8 cellular contexts compared by ENCODE assay signal in the genomic region with DNA sequence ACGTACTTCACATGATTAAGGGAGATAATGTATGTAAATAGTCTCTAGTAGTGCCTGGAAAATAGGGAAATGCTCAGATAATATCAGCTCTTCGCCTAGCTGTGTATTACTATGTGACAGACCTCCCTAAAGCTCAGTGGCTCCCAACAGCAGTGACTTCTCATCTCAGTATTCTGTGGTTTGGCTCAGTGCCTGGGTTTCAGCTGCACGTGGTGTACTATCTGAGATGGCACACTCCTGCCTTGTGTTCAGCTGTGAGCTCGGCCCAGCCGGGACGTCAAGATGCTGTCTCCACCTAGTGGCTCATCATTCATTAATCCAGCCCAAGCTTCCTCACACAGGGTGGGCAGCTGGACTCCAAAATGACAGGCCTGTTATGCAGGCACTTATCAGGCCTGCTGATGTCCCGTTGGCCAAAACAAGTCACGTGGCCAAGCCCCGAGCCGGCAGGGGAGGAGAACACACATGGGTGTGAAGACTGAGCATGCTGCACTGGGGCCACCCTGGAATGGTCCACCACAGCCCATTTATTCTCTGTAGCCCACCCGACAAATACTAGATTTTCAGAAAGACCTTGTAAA. TPM values are rescaled to one million over a fixed set of nuclear protein-coding genes. Genes with fewer than 3 reads are reported as not detected.
A peak's percentile ranks its signal among the peaks of the same experiment; 100 is the strongest.
DNase-seq lines count a peak whose midpoint lies in the region; ATAC-seq and TF ChIP-seq lines count a peak whose summit lies in the region.

No MANE protein-coding gene starts in this region.

- no peak overlapping the region for H2AFZ ChIP-seq in OCI-LY7 (ENCODE audit: low read length)

- ATAC-seq in CD4-positive, CD25-positive, alpha-beta regulatory T cell (ENCODE audit: low read depth in 2 of 2) = peak; percentile 100
- peak; percentile 99 for ATAC-seq in GM19395 (IDR thresholded peaks at IDR 0.05; ENCODE audit: unreplicated experiment)
- peak; percentile 93 for ATAC-seq in HG03460 (IDR thresholded peaks at IDR 0.05; ENCODE audit: unreplicated experiment)
- ATAC-seq in naive thymus-derived CD8-positive, alpha-beta T cell = peak; percentile 99 to 100
- ATAC-seq in stimulated activated naive CD8-positive, alpha-beta T cell treated with anti-CD3 and anti-CD28 coated beads, Interleukin-15, Interleukin-2, amounts not matched to agents 100 U/mL and 50 U/mL, for 24 hours = peak; percentile 98

- peaks cover 65% of the 10 kb centered on the region for H3K36me3 ChIP-seq in CD4-positive, CD25-positive, alpha-beta regulatory T cell (ENCODE audit: control insufficient read depth, insufficient read depth, low read length)
- H3K36me3 ChIP-seq in OCI-LY7 (ENCODE audit: insufficient read depth, low read length) = peaks cover 99% of the 10 kb centered on the region

- intact Hi-C loops in OCI-LY7 (cut with micrococcal nuclease; ENCODE audit: unreplicated experiment) = loop anchor here (2.0 kb wide), 1 partner anchor 23 kb away; no protein-coding TSS in a partner anchor

- peaks cover 13% of the 10 kb centered on the region for H3K4me1 ChIP-seq in CD4-positive, CD25-positive, alpha-beta regulatory T cell (ENCODE audit: control insufficient read depth, insufficient read depth, low read length, poor library complexity, severe bottlenecking)
- H3K4me1 ChIP-seq in OCI-LY7 (ENCODE audit: insufficient read depth, low read length, poor library complexity, severe bottlenecking) = no peaks in the 10 kb centered on the region

- no peaks in the 10 kb centered on the region for H3K27me3 Mint-ChIP-seq in CD4-positive, CD25-positive, alpha-beta regulatory T cell
- no peaks in the 10 kb centered on the region for H3K27me3 Mint-ChIP-seq in naive thymus-derived CD8-positive, alpha-beta T cell

- H3K27ac ChIP-seq in CD4-positive, CD25-positive, alpha-beta regulatory T cell (ENCODE audit: insufficient read depth, low read length, poor library complexity, severe bottlenecking) = peak overlapping the region; percentile 45
- H3K27ac ChIP-seq in OCI-LY7 (ENCODE audit: low read depth, low read length, poor library complexity, severe bottlenecking) = no peak overlapping the region
- H3K27ac ChIP-seq in epithelial cell of prostate = peak overlapping the region; percentile 55

- no peaks in the 10 kb centered on the region for H3K27me3 ChIP-seq in CD4-positive, CD25-positive, alpha-beta regulatory T cell (ENCODE audit: control insufficient read depth, insufficient read depth, low read length)

- peaks cover 12 to 29% (median 20%) of the 10 kb centered on the region in 4 donors for H3K4me1 Mint-ChIP-seq in CD4-positive, CD25-positive, alpha-beta regulatory T cell
- H3K4me1 Mint-ChIP-seq in naive thymus-derived CD8-positive, alpha-beta T cell = peaks cover 19 to 21% (median 21%) of the 10 kb centered on the region in 4 donors

- H3K9me3 ChIP-seq in CD4-positive, CD25-positive, alpha-beta regulatory T cell (ENCODE audit: control insufficient read depth in 2 of 2, low read length in 2 of 2) = no peaks in the 10 kb centered on the region
- H3K9me3 ChIP-seq in OCI-LY7 (ENCODE audit: low read length) = no peaks in the 10 kb centered on the region

- peak; percentile 73 to 93 (median 88) for DNase-seq in CD4-positive, CD25-positive, alpha-beta regulatory T cell
- DNase-seq in OCI-LY7 (ENCODE audit: low spot score) (peak; percentile 48), epithelial cell of prostate (ENCODE audit: low read depth, low spot score) (peak; percentile 91)
- peak; percentile 89 for DNase-seq in activated CD8-positive, alpha-beta memory T cell treated with anti-CD3 and anti-CD28 coated beads, Interleukin-2, amount 50 U/mL, for 48 hours
- DNase-seq in naive thymus-derived CD8-positive, alpha-beta T cell = peak; percentile 60 to 94 (median 86)
- DNase-seq in stimulated activated naive CD8-positive, alpha-beta T cell treated with anti-CD3 and anti-CD28 coated beads, Interleukin-15, Interleukin-2, amounts not matched to agents 100 U/mL and 50 U/mL, for 24 hours = peak; percentile 85

- peak; percentile 60 for TF ChIP-seq CTCF in OCI-LY7 (conservative IDR thresholded peaks at IDR 0.05; ENCODE audit: low read length)

- H3K27ac Mint-ChIP-seq in CD4-positive, CD25-positive, alpha-beta regulatory T cell = peak overlapping the region; percentile 79 to 95 (median 79)
- H3K27ac Mint-ChIP-seq in naive thymus-derived CD8-positive, alpha-beta T cell = peak overlapping the region in 9 of 10 donors; percentile 9 to 92 (median 63)

- POLR2A ChIA-PET in OCI-LY7 (lab: Charles Lee) = interaction anchor here (0.8 to 1.1 kb wide), 3 partner anchors 9 to 24 kb away, joined by 3 read pairs; a partner anchor contains a TSS
- POLR2A ChIA-PET in naive thymus-derived CD8-positive, alpha-beta T cell (lab: Charles Lee) = interaction anchor here (1.1 to 4.7 kb wide), 5 partner anchors 21 to 553 kb away, joined by 3 to 28 read pairs (median 3); a partner anchor contains a TSS

- BruUV-seq in OCI-LY7 (replicated peaks; lab: Mats Ljungman, UMichigan) = no TSS peak

- peak overlapping the region; percentile 7 for H3K4me3 ChIP-seq in CD4-positive, CD25-positive, alpha-beta regulatory T cell (ENCODE audit: low read depth, low read length)
- H3K4me3 ChIP-seq in OCI-LY7 (ENCODE audit: low read depth, low read length, poor library complexity, severe bottlenecking) = no peak overlapping the region

- H3K4me2 ChIP-seq in OCI-LY7 (ENCODE audit: low read length) = no peak overlapping the region

- CTCF ChIA-PET in OCI-LY7 (lab: Charles Lee; ENCODE audit: unreplicated experiment) = interaction anchor here (0.7 to 0.9 kb wide), 2 partner anchors 10 to 237 kb away, joined by 3 to 4 read pairs; no protein-coding TSS in a partner anchor

- no peaks in the 10 kb centered on the region for H3K9me3 Mint-ChIP-seq in CD4-positive, CD25-positive, alpha-beta regulatory T cell
- H3K9me3 Mint-ChIP-seq in naive thymus-derived CD8-positive, alpha-beta T cell = no peaks in the 10 kb centered on the region

- peak overlapping the region in 3 of 4 donors; percentile 2 to 28 (median 6) for H3K4me3 Mint-ChIP-seq in CD4-positive, CD25-positive, alpha-beta regulatory T cell
- H3K4me3 Mint-ChIP-seq in naive thymus-derived CD8-positive, alpha-beta T cell = peak overlapping the region in 4 of 10 donors; percentile 1 to 64 (median 26)

- no peaks in the 10 kb centered on the region for H3K79me2 ChIP-seq in OCI-LY7 (ENCODE audit: insufficient read depth, low read depth, low read length)

- no peaks in the 10 kb centered on the region for H4K20me1 ChIP-seq in OCI-LY7 (ENCODE audit: insufficient read depth, low read length)

- H3K36me3 Mint-ChIP-seq in CD4-positive, CD25-positive, alpha-beta regulatory T cell = peaks cover 64% of the 10 kb centered on the region
- peaks cover 4 to 79% (median 25%) of the 10 kb centered on the region in 3 donors for H3K36me3 Mint-ChIP-seq in naive thymus-derived CD8-positive, alpha-beta T cell

- no peaks in the 10 kb centered on the region for H3K9me2 ChIP-seq in OCI-LY7 (ENCODE audit: insufficient read depth, low read length)

RNA-seq across cellular contexts. Expression of a gene that starts 17.8 kb away (rescaled TPM):
- 0.30 TPM for total RNA-seq in CD4-positive, CD25-positive, alpha-beta regulatory T cell
- under 1 TPM in 3 of 4 donors, not detected in 1; 0.07 to 0.41 (median 0.38) TPM for polyA plus RNA-seq in CD4-positive, CD25-positive, alpha-beta regulatory T cell
- 0.82 and 1.1 TPM in 2 replicates for total RNA-seq in OCI-LY7 (2014; rRNA removed; shearing (Covaris generic))
- total RNA-seq in OCI-LY7 (2022) = 0.49 and 0.57 TPM in 2 replicates
- total RNA-seq in naive thymus-derived CD8-positive, alpha-beta T cell = under 1 TPM; 0.47 to 0.65 TPM
- under 1 TPM; 0.12 to 0.49 (median 0.21) TPM for polyA plus RNA-seq in naive thymus-derived CD8-positive, alpha-beta T cell

RNA-seq across cellular contexts. Expression of a gene that starts 24.2 kb away (rescaled TPM):
- total RNA-seq in CD4-positive, CD25-positive, alpha-beta regulatory T cell = 42.5 TPM
- 10 to 100 TPM; 12.5 to 14.9 (median 13.2) TPM for polyA plus RNA-seq in CD4-positive, CD25-positive, alpha-beta regulatory T cell
- total RNA-seq in OCI-LY7 (2014; rRNA removed; shearing (Covaris generic)) = 58.9 and 76.6 TPM in 2 replicates
- total RNA-seq in OCI-LY7 (2022) = 111 and 117 TPM in 2 replicates
- 10 to 100 TPM; 22.5 to 25.6 TPM for total RNA-seq in naive thymus-derived CD8-positive, alpha-beta T cell
- polyA plus RNA-seq in naive thymus-derived CD8-positive, alpha-beta T cell = 10 to 100 TPM; 12.7 to 21.3 (median 19.0) TPM
